12 cellular contexts compared by ENCODE assay signal in genomic region chr2:217979151-217979811, GRCh38. TPM values are rescaled to one million over a fixed set of nuclear protein-coding genes. Genes with fewer than 3 reads are reported as not detected.
DNase-seq lines count a peak whose midpoint lies in the region; ATAC-seq and TF ChIP-seq lines count a peak whose summit lies in the region.
"Had no signal": no experiment of that assay in that cellular context is flagged by ENCODE, and none has a peak within 500 bp of the region (broad histone marks: within the 10 kb centered on the region; RNA-seq: fewer than 3 reads in every experiment).

No MANE protein-coding gene starts in this region.

- POLR2A ChIA-PET in HEK293 (lab: Yijun Ruan, JAX), result no interaction called here

- H3K27ac ChIP-seq in HEK293 (ENCODE audit: extremely low read depth, low read depth, low read length), result no peak overlapping the region
- peak overlapping the region; percentile 89 for H3K27ac ChIP-seq in rectal smooth muscle tissue (ENCODE audit: low read depth, low read length)
- H3K27ac ChIP-seq in MM.1S (ENCODE audit: low read length), result no peak overlapping the region

- DNase-seq in chondrocyte (ENCODE audit: low spot score) (no peak), MM.1S (no peak), occipital lobe (lab: John Stamatoyannopoulos, UW) (no peak), AML-193 (lab: John Stamatoyannopoulos, UW) (no peak)
- no peak for DNase-seq in activated naive CD4-positive, alpha-beta T cell treated with anti-CD3 and anti-CD28 coated beads, Interleukin-2, amount 50 U/mL, for 72 hours (ENCODE audit: low spot score in 2 of 2)
- DNase-seq: activated B cell treated with CpG ODN at 0.5 μM for 24 hours had no signal

- peaks cover 7% of the 10 kb centered on the region for H3K36me3 Mint-ChIP-seq in chondrocyte (ENCODE audit: low read depth)
- H3K36me3 Mint-ChIP-seq in activated naive CD4-positive, alpha-beta T cell treated with anti-CD3 and anti-CD28 coated beads, Interleukin-2, amount 50 U/mL, for 72 hours, result no peaks in the 10 kb centered on the region

- no peaks in the 10 kb centered on the region for H4K20me1 ChIP-seq in MM.1S (ENCODE audit: insufficient read depth, low read length)

- H3K9me3 ChIP-seq in HEK293 (ENCODE audit: control insufficient read depth, insufficient read depth, low read depth, low read length), result no peaks in the 10 kb centered on the region
- H3K9me3 ChIP-seq in iPS-18c (ENCODE audit: control insufficient read depth, insufficient read depth, low read length), result no peaks in the 10 kb centered on the region
- no peaks in the 10 kb centered on the region for H3K9me3 ChIP-seq in MM.1S (replicated peaks; ENCODE audit: insufficient read depth, low read length)

- H3K27me3 Mint-ChIP-seq in chondrocyte (ENCODE audit: low read depth), result no peaks in the 10 kb centered on the region
- H3K27me3 Mint-ChIP-seq: activated B cell treated with CpG ODN at 0.5 μM for 24 hours had no signal

- H3K27ac Mint-ChIP-seq in chondrocyte (ENCODE audit: unreplicated experiment), result peak overlapping the region; percentile 75
- no peak overlapping the region for H3K27ac Mint-ChIP-seq in activated naive CD4-positive, alpha-beta T cell treated with anti-CD3 and anti-CD28 coated beads, Interleukin-2, amount 50 U/mL, for 72 hours
- H3K27ac Mint-ChIP-seq: activated B cell treated with CpG ODN at 0.5 μM for 24 hours; CD8-positive, alpha-beta memory T cell had no signal

- H3K4me2 ChIP-seq in MM.1S (ENCODE audit: low read depth, low read length), result no peak overlapping the region

- no peaks in the 10 kb centered on the region for H3K9me3 Mint-ChIP-seq in chondrocyte (ENCODE audit: low read depth)
- no peaks in the 10 kb centered on the region for H3K9me3 Mint-ChIP-seq in activated naive CD4-positive, alpha-beta T cell treated with anti-CD3 and anti-CD28 coated beads, Interleukin-2, amount 50 U/mL, for 72 hours
- H3K9me3 Mint-ChIP-seq: activated B cell treated with CpG ODN at 0.5 μM for 24 hours; central memory CD8-positive, alpha-beta T cell had no signal

- H3K79me2 ChIP-seq in MM.1S (ENCODE audit: low read length), result no peaks in the 10 kb centered on the region

- H3K4me3 Mint-ChIP-seq in chondrocyte (ENCODE audit: unreplicated experiment), result peak overlapping the region; percentile 53
- H3K4me3 Mint-ChIP-seq: activated B cell treated with CpG ODN at 0.5 μM for 24 hours; CD8-positive, alpha-beta memory T cell; central memory CD8-positive, alpha-beta T cell had no signal

- TF ChIP-seq CTCF in HEK293 (tag by site-specific recombination; IDR thresholded peaks at IDR 0.05) (no peak), chondrocyte (IDR thresholded peaks at IDR 0.05) (no peak), MM.1S (IDR thresholded peaks at IDR 0.05; ENCODE audit: low read length) (no peak)

- H3F3A ChIP-seq in MM.1S (ENCODE audit: insufficient read depth, low read length), result no peaks in the 10 kb centered on the region

- CTCF ChIA-PET in HEK293 (lab: Yijun Ruan, JAX), result interaction anchor here (0.6 to 0.9 kb wide), 2 partner anchors 15 to 30 kb away, joined by 3 to 4 read pairs; no protein-coding TSS in a partner anchor

- H3K27me3 ChIP-seq in rectal smooth muscle tissue (ENCODE audit: control insufficient read depth, insufficient read depth, low read length) (no peaks in the 10 kb centered on the region), MM.1S (replicated peaks; ENCODE audit: insufficient read depth, low read length) (no peaks in the 10 kb centered on the region)

- H3K4me1 ChIP-seq in HEK293 (ENCODE audit: control insufficient read depth, insufficient read depth, low read length), result peaks cover 3% of the 10 kb centered on the region; the same call in 1 of the 2 replicates
- H3K4me1 ChIP-seq in rectal smooth muscle tissue (ENCODE audit: control insufficient read depth, insufficient read depth, low read length), result peaks cover 29% of the 10 kb centered on the region
- no peaks in the 10 kb centered on the region for H3K4me1 ChIP-seq in MM.1S (ENCODE audit: low read length)

- H3K9ac ChIP-seq in rectal smooth muscle tissue (ENCODE audit: low read length) (peak overlapping the region; percentile 53), MM.1S (ENCODE audit: low read length) (no peak overlapping the region)

- H2AFZ ChIP-seq in MM.1S (ENCODE audit: low read length), result no peak overlapping the region

- peaks cover 29% of the 10 kb centered on the region for H3K4me1 Mint-ChIP-seq in chondrocyte (ENCODE audit: low read depth)
- H3K4me1 Mint-ChIP-seq: activated B cell treated with CpG ODN at 0.5 μM for 24 hours; CD8-positive, alpha-beta memory T cell; central memory CD8-positive, alpha-beta T cell had no signal

- H3K4me3 ChIP-seq in HEK293 (ENCODE audit: low read depth, low read length), result peak overlapping the region; percentile 38
- peak overlapping the region; percentile 61 for H3K4me3 ChIP-seq in iPS-18c (ENCODE audit: insufficient read depth, low read depth, low read length)
- peak overlapping the region; percentile 61 for H3K4me3 ChIP-seq in rectal smooth muscle tissue (ENCODE audit: low read length)
- no peak overlapping the region for H3K4me3 ChIP-seq in MM.1S (ENCODE audit: low read length)

- H3K36me3 ChIP-seq in HEK293 (ENCODE audit: control insufficient read depth in 2 of 2, insufficient read depth in 1 of 2, low read length in 2 of 2) (no peaks in the 10 kb centered on the region), rectal smooth muscle tissue (ENCODE audit: control insufficient read depth, insufficient read depth, low read length) (no peaks in the 10 kb centered on the region), MM.1S (replicated peaks; ENCODE audit: insufficient read depth, low read length) (no peaks in the 10 kb centered on the region)

- no peak for ATAC-seq in activated naive CD4-positive, alpha-beta T cell treated with anti-CD3 and anti-CD28 coated beads, Interleukin-2, amount 50 U/mL, for 72 hours

- H3K9me2 ChIP-seq in MM.1S (replicated peaks; ENCODE audit: insufficient read depth, low read length), result no peaks in the 10 kb centered on the region

TF ChIP-seq in HEK293, 187 proteins besides CTCF, POLR2A, EP300 and RAD21 (continues in another document):
- TF ChIP-seq KLF9 (tag by site-specific recombination; IDR thresholded peaks at IDR 0.05; ENCODE audit: low read depth) (peak; percentile 16; the same call in 1 of the 2 replicates), SP3 (tag by site-specific recombination; IDR thresholded peaks at IDR 0.05) (no peak), ZEB2 (tag by site-specific recombination; IDR thresholded peaks at IDR 0.05) (no peak), ZNF843 (tag by site-specific recombination; IDR thresholded peaks at IDR 0.05) (no peak), TRIM28 (IDR thresholded peaks at IDR 0.05; ENCODE audit: borderline replicate concordance, low read length) (no peak), MEIS1 (CRISPR knock-in tag; IDR thresholded peaks at IDR 0.05; ENCODE audit: borderline replicate concordance) (no peak), ZNF776 (tag by site-specific recombination; IDR thresholded peaks at IDR 0.05; ENCODE audit: borderline replicate concordance) (no peak), ZNF366 (tag by site-specific recombination; conservative IDR thresholded peaks at IDR 0.05) (no peak), ZNF292 (tag by site-specific recombination; IDR thresholded peaks at IDR 0.05; ENCODE audit: borderline replicate concordance, low read depth) (no peak), ZNF157 (tag by site-specific recombination; IDR thresholded peaks at IDR 0.05) (no peak), ZBTB20 (tag by site-specific recombination; IDR thresholded peaks at IDR 0.05) (0 out of 2 replicates have a peak, but pooled peaks have one; percentile 23), ZFP69B (tag by site-specific recombination; IDR thresholded peaks at IDR 0.05) (peak; percentile 65), WT1 (tag by site-specific recombination; IDR thresholded peaks at IDR 0.05) (no peak), ZNF555 (tag by site-specific recombination; conservative IDR thresholded peaks at IDR 0.05) (no peak), PRDM1 (tag by site-specific recombination; IDR thresholded peaks at IDR 0.05) (no peak), OSR2 (tag by site-specific recombination; IDR thresholded peaks at IDR 0.05) (no peak)
- TF ChIP-seq, protein P1, sequence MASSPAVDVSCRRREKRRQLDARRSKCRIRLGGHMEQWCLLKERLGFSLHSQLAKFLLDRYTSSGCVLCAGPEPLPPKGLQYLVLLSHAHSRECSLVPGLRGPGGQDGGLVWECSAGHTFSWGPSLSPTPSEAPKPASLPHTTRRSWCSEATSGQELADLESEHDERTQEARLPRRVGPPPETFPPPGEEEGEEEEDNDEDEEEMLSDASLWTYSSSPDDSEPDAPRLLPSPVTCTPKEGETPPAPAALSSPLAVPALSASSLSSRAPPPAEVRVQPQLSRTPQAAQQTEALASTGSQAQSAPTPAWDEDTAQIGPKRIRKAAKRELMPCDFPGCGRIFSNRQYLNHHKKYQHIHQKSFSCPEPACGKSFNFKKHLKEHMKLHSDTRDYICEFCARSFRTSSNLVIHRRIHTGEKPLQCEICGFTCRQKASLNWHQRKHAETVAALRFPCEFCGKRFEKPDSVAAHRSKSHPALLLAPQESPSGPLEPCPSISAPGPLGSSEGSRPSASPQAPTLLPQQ (tag by site-specific recombination; IDR thresholded peaks at IDR 0.05), result peak; percentile 90
- TF ChIP-seq, protein P2, sequence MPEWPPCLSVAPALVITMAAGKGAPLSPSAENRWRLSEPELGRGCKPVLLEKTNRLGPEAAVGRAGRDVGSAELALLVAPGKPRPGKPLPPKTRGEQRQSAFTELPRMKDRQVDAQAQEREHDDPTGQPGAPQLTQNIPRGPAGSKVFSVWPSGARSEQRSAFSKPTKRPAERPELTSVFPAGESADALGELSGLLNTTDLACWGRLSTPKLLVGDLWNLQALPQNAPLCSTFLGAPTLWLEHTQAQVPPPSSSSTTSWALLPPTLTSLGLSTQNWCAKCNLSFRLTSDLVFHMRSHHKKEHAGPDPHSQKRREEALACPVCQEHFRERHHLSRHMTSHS (tag by site-specific recombination; IDR thresholded peaks at IDR 0.05), result no peak
- TF ChIP-seq, protein P3, sequence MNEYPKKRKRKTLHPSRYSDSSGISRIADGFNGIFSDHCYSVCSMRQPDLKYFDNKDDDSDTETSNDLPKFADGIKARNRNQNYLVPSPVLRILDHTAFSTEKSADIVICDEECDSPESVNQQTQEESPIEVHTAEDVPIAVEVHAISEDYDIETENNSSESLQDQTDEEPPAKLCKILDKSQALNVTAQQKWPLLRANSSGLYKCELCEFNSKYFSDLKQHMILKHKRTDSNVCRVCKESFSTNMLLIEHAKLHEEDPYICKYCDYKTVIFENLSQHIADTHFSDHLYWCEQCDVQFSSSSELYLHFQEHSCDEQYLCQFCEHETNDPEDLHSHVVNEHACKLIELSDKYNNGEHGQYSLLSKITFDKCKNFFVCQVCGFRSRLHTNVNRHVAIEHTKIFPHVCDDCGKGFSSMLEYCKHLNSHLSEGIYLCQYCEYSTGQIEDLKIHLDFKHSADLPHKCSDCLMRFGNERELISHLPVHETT (tag by site-specific recombination; IDR thresholded peaks at IDR 0.05), result no peak

RNA-seq across cellular contexts. Expression of gene TNS1, which starts 23.5 kb away (rescaled TPM):
- 227 to 272 TPM (median 249 TPM) in 3 replicates for total RNA-seq in chondrocyte
- 3.1 TPM for total RNA-seq in occipital lobe
- 1 to 10 TPM in 1 of 2 donors, under 1 TPM in 1; 0.27 to 5.1 TPM for total RNA-seq in activated naive CD4-positive, alpha-beta T cell treated with anti-CD3 and anti-CD28 coated beads, Interleukin-2, amount 50 U/mL, for 72 hours
- total RNA-seq: NCI-H460 had no signal

Comparison
In these comparisons a context has a peak if more than half of its experiments do, and no peak if none do; other contexts are left out.
1. RNA of gene TNS1, which starts 23.5 kb away (total RNA-seq): 227 to 272 TPM in chondrocyte; 0.27 to 5.1 TPM in activated naive CD4-positive, alpha-beta T cell treated with anti-CD3 and anti-CD28 coated beads, Interleukin-2, amount 50 U/mL, for 72 hours and 3.1 TPM in occipital lobe (single experiment); every median in the first group is over 10 times any median in the second.